Comparison of ENCODE assay signal across 11 cellular contexts in the genomic region with DNA sequence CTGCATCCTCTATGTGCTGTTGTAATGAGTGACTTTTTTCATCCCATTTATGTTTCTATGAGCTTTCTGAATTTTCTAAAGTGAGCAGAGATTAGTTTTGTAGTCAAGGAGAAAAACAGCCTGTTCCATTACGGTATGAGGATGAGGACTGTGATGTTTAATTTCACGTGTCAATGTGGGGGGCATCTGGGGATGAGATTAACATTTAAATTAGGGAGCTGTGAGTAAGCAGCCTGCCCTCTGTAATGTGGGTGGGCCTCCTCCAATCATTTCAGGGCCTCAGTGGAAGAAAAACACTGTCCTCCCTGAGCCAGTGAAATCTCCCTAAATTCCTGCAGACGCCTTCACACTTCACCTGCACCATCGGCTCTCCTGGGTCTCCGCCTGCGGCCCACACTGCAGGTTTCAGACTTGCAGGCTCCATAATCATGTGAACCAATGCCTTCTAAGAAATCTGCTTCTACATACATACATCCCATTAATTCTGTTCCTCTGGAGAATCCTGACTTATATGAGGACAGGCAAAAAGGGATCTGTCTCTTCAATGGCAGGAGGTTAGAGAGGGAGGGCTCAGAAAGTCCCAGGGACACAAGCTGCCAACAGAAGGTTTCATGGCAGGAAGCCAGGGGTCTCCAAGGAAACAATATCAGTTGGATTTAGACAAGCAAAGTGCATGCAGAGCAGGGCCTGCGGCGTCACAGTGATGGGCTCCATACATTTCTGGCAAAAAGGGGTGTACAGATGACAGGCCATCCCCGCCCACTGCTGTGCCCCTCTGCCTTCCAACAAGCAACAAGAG.
DNase-seq lines count a peak whose midpoint lies in the region; TF ChIP-seq lines count a peak whose summit lies in the region.
"Had no signal": no experiment of that assay in that cellular context is flagged by ENCODE, and none has a peak within 500 bp of the region (broad histone marks: within the 10 kb centered on the region; RNA-seq: fewer than 3 reads in every experiment).

No MANE protein-coding gene starts in this region.

- H3K36me3 Mint-ChIP-seq in activated naive CD4-positive, alpha-beta T cell treated with anti-CD3 and anti-CD28 coated beads for 36 hours (ENCODE audit: low read depth), result peaks cover 8% of the 10 kb centered on the region

- peaks cover 12 to 50% of the 10 kb centered on the region in 2 donors for H3K4me1 ChIP-seq in muscle layer of duodenum (ENCODE audit: control insufficient read depth in 1 of 2, insufficient read depth in 2 of 2, low read length in 2 of 2)
- H3K4me1 ChIP-seq: breast epithelium had no signal

- intact Hi-C loops in activated naive CD4-positive, alpha-beta T cell treated with anti-CD3 and anti-CD28 coated beads for 36 hours (cut with micrococcal nuclease), result no loop called here

- no peaks in the 10 kb centered on the region for H3K27me3 Mint-ChIP-seq in activated naive CD4-positive, alpha-beta T cell treated with anti-CD3 and anti-CD28 coated beads for 36 hours (ENCODE audit: low read depth)

- H3K36me3 ChIP-seq in brain microvascular endothelial cell (replicated peaks) (peaks cover 59% of the 10 kb centered on the region), muscle layer of duodenum (ENCODE audit: control insufficient read depth in 1 of 2, insufficient read depth in 2 of 2, low read length in 2 of 2) (peaks cover 19 to 24% of the 10 kb centered on the region in 2 donors)

- no peaks in the 10 kb centered on the region for H3K9me3 ChIP-seq in muscle layer of duodenum (ENCODE audit: control insufficient read depth in 1 of 2, low read length in 2 of 2)
- H3K9me3 ChIP-seq: breast epithelium had no signal

- H3K27ac ChIP-seq in brain microvascular endothelial cell (peak overlapping the region; percentile 30), muscle layer of duodenum (ENCODE audit: low read length) (peak overlapping the region; percentile 46)
- H3K27ac ChIP-seq: WERI-Rb-1 had no signal

- DNase-seq in DMS79 (lab: John Stamatoyannopoulos, UW) (peak; percentile 22), NCI-H2171 treated with DMSO at 0.1 percent for 48 hours (lab: John Stamatoyannopoulos, UW) (peak; percentile 86), brain microvascular endothelial cell (peak; percentile 51), GF-D8 (lab: John Stamatoyannopoulos, UW) (no peak), DMS153 (lab: John Stamatoyannopoulos, UW) (no peak), HPDE6-E6E7 (ENCODE audit: extremely low spot score) (no peak)
- no peak for DNase-seq in activated naive CD4-positive, alpha-beta T cell treated with anti-CD3 and anti-CD28 coated beads for 36 hours
- DNase-seq: NCI-H187, WERI-Rb-1 had no signal

- TF ChIP-seq CTCF in brain microvascular endothelial cell (IDR thresholded peaks at IDR 0.05; ENCODE audit: low read depth, low read length, missing control alignments), result no peak

- H3K9me3 Mint-ChIP-seq in activated naive CD4-positive, alpha-beta T cell treated with anti-CD3 and anti-CD28 coated beads for 36 hours, result no peaks in the 10 kb centered on the region

- H3K4me3 ChIP-seq in brain microvascular endothelial cell (ENCODE audit: low read depth, low read length), result no peak overlapping the region
- H3K4me3 ChIP-seq in muscle layer of duodenum (ENCODE audit: low read depth in 1 of 2, low read length in 2 of 2), result no peak overlapping the region
- H3K4me3 ChIP-seq: breast epithelium had no signal

- CTCF ChIA-PET in activated naive CD4-positive, alpha-beta T cell treated with anti-CD3 and anti-CD28 coated beads for 36 hours (lab: Charles Lee), result interaction anchor here (0.9 to 2.4 kb wide), 4 partner anchors 10 to 120 kb away, joined by 3 to 10 read pairs (median 4); no protein-coding TSS in a partner anchor

- H3K4me1 Mint-ChIP-seq in activated naive CD4-positive, alpha-beta T cell treated with anti-CD3 and anti-CD28 coated beads for 36 hours (ENCODE audit: low read depth), result peaks cover 8% of the 10 kb centered on the region

- no peak overlapping the region for H3K27ac Mint-ChIP-seq in activated naive CD4-positive, alpha-beta T cell treated with anti-CD3 and anti-CD28 coated beads for 36 hours

- no peak overlapping the region for H3K4me3 Mint-ChIP-seq in activated naive CD4-positive, alpha-beta T cell treated with anti-CD3 and anti-CD28 coated beads for 36 hours

- in situ Hi-C loops in brain microvascular endothelial cell (cut with HindIII; ENCODE audit: low pct_ligation_motif_present, low sequenced_read_pairs), result no loop called here

- H3K27me3 ChIP-seq in brain microvascular endothelial cell (replicated peaks) (no peaks in the 10 kb centered on the region), muscle layer of duodenum (ENCODE audit: low read depth, low read length) (no peaks in the 10 kb centered on the region)
- H3K27me3 ChIP-seq: breast epithelium had no signal

Comparison
In these comparisons a context has a peak if more than half of its experiments do, and no peak if none do; other contexts are left out.
1. DNase-seq: peak in DMS79 (single experiment), NCI-H2171 treated with DMSO at 0.1 percent for 48 hours (single experiment) and brain microvascular endothelial cell (single experiment); none in GF-D8 (single experiment), DMS153 (single experiment), HPDE6-E6E7 (single experiment) and activated naive CD4-positive, alpha-beta T cell treated with anti-CD3 and anti-CD28 coated beads for 36 hours (single experiment).